Comparison of ENCODE assay signal across 8 cellular contexts in the genomic region with DNA sequence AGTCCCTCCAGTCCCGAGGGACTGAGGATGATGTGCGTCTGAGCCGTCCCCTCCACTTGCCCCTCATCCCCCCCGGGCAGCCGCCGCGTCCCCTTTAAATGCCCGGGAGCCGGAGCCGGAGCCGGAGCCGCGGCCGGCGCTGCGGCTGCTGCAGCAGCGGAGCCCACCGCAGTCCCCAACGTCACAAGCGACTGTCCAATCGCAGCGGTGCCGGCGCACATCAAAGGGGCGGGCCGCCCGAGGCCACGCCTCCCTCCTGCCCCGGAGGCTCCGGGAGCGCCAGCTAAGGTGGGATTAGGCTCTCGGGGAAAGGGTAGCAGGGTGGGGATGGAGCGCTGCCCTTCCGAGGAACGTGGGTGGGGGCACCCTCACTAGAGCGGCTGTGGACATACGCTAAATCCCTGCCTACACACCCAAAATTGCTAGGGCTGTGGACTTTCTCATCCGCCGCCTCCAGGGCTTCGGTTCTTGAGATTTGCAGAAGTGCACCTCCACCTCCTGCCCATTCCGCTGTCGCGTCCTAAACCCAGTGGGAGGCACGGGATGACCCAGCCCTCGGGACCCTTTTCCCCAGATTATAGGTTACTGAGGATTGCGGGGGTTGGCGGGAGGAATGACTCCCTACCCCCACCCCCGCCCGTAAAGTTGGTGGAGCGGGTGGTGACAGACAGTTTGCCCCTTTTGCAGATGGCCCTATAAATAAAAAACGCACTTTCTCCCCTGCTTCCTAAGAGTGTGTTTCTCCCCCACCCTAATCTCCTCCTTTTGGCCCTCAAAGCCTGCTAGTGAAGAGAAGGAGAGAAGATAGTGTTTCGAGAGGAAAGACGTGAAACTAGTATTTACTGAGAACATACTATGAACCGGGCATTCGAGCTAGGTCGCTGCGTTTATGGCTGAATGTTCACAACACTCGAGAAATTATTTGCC. TPM values are rescaled to one million over a fixed set of nuclear protein-coding genes. Genes with fewer than 3 reads are reported as not detected.
DNase-seq lines count a peak whose midpoint lies in the region; ATAC-seq and TF ChIP-seq lines count a peak whose summit lies in the region.

A gene with protein sequence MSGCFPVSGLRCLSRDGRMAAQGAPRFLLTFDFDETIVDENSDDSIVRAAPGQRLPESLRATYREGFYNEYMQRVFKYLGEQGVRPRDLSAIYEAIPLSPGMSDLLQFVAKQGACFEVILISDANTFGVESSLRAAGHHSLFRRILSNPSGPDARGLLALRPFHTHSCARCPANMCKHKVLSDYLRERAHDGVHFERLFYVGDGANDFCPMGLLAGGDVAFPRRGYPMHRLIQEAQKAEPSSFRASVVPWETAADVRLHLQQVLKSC (minus strand): TSS at position 152 of the 927 bp plus-strand sequence. CDS start 4,096 bp downstream, outside the sequence.

- ATAC-seq in GM18519 (IDR thresholded peaks at IDR 0.05; ENCODE audit: low FRiP score, unreplicated experiment): peak; percentile 74
- peak; percentile 89 for ATAC-seq in HG03097 (IDR thresholded peaks at IDR 0.05; ENCODE audit: low FRiP score, unreplicated experiment)
- ATAC-seq in activated CD4-positive, alpha-beta T cell treated with anti-CD3 and anti-CD28 coated beads for 36 hours: peak; percentile 89
- peak; percentile 96 for ATAC-seq in left lung

- CTCF ChIA-PET in activated CD4-positive, alpha-beta T cell treated with anti-CD3 and anti-CD28 coated beads for 36 hours (lab: Charles Lee): interaction anchor here (0.6 to 7.0 kb wide), 6 partner anchors 9 to 276 kb away, joined by 3 to 58 read pairs (median 4); a partner anchor contains a TSS

- DNase-seq in A172 (ENCODE audit: low spot score) (peak; percentile 60), NCI-H345 treated with DMSO at 0.1 percent for 48 hours (lab: John Stamatoyannopoulos, UW; ENCODE audit: unreplicated experiment) (peak; percentile 27), colonic mucosa (peak; percentile 83), left lung (peak; percentile 88 to 95)
- DNase-seq in activated CD4-positive, alpha-beta T cell treated with anti-CD3 and anti-CD28 coated beads for 36 hours: peak; percentile 91
- peak; percentile 86 to 89 for DNase-seq in stimulated activated CD4-positive, alpha-beta T cell treated with anti-CD3 and anti-CD28 coated beads, Interleukin-2, amount 100 ng/mL, for 24 hours

- H3K4me3 ChIP-seq in colonic mucosa (peak within 1 kb of the TSS; percentile 47), left lung (peak within 1 kb of the TSS; percentile 39 to 65)

- peak within 1 kb of the TSS; percentile 30 to 61 for H3K9ac ChIP-seq in colonic mucosa (ENCODE audit: low read depth in 2 of 2, low read length in 2 of 2)

- H3K27me3 ChIP-seq in colonic mucosa: peaks cover 8% of the 10 kb centered on the region
- peaks cover 10 to 50% of the 10 kb centered on the region in 2 donors for H3K27me3 ChIP-seq in left lung

- H3K9me3 Mint-ChIP-seq in activated CD4-positive, alpha-beta T cell treated with anti-CD3 and anti-CD28 coated beads for 36 hours (ENCODE audit: low read depth): no peaks in the 10 kb centered on the region

- intact Hi-C loops in activated CD4-positive, alpha-beta T cell treated with anti-CD3 and anti-CD28 coated beads for 36 hours (cut with DNase I, micrococcal nuclease): loop anchor here in 1 of 2 experiments (1.0 to 2.0 kb wide), 3 partner anchors 21 to 39 kb away; a partner anchor contains a TSS
- intact Hi-C loops in colonic mucosa (cut with DNase I): no loop called here
- intact Hi-C loops in left lung (cut with DNase I): no loop called here

- H3K9me3 ChIP-seq in colonic mucosa (no peaks in the 10 kb centered on the region), left lung (no peaks in the 10 kb centered on the region)

- H3K4me1 ChIP-seq in colonic mucosa (peaks cover 5% of the 10 kb centered on the region), left lung (peaks cover 9 to 39% of the 10 kb centered on the region in 2 donors)

- H3K27ac ChIP-seq in colonic mucosa: no peak within 1 kb of the TSS
- peak within 1 kb of the TSS in 1 of 2 donors; percentile 76 for H3K27ac ChIP-seq in left lung

- H3K36me3 ChIP-seq in colonic mucosa (no peaks in the 10 kb centered on the region), left lung (no peaks in the 10 kb centered on the region)

- peak within 1 kb of the TSS; percentile 66 for H3K4me3 Mint-ChIP-seq in activated CD4-positive, alpha-beta T cell treated with anti-CD3 and anti-CD28 coated beads for 36 hours

- peaks cover 19% of the 10 kb centered on the region for H3K27me3 Mint-ChIP-seq in activated CD4-positive, alpha-beta T cell treated with anti-CD3 and anti-CD28 coated beads for 36 hours

- H3K4me1 Mint-ChIP-seq in activated CD4-positive, alpha-beta T cell treated with anti-CD3 and anti-CD28 coated beads for 36 hours: peaks cover 6% of the 10 kb centered on the region

- H3K27ac Mint-ChIP-seq in activated CD4-positive, alpha-beta T cell treated with anti-CD3 and anti-CD28 coated beads for 36 hours: no peak within 1 kb of the TSS

- no peaks in the 10 kb centered on the region for H3K36me3 Mint-ChIP-seq in activated CD4-positive, alpha-beta T cell treated with anti-CD3 and anti-CD28 coated beads for 36 hours (ENCODE audit: low read depth)

- TF ChIP-seq CTCF in colonic mucosa (IDR thresholded peaks at IDR 0.05) (no peak), left lung (IDR thresholded peaks at IDR 0.05) (no peak)

- POLR2A ChIA-PET in activated CD4-positive, alpha-beta T cell treated with anti-CD3 and anti-CD28 coated beads for 36 hours (lab: Charles Lee): no interaction called here

RNA-seq across cellular contexts. Expression of the gene that starts here (rescaled TPM):
- 0.22 TPM in 1 of 2 replicates, not detected in the other for total RNA-seq in A172 (2014; rRNA removed; shearing (Covaris generic))
- not detected for total RNA-seq in activated CD4-positive, alpha-beta T cell treated with anti-CD3 and anti-CD28 coated beads for 36 hours
- total RNA-seq in colonic mucosa (not detected), left lung (1 to 10 TPM; 1.0 to 2.0 TPM)

Comparison
In these comparisons a context has a peak if more than half of its experiments do, and no peak if none do; other contexts are left out.
1. Peak in DNase-seq in A172; RNA of the gene not detected or under 1 TPM.
2. Peak in DNase-seq and ATAC-seq in activated CD4-positive, alpha-beta T cell treated with anti-CD3 and anti-CD28 coated beads for 36 hours; RNA of the gene not detected or under 1 TPM.
3. Peak in DNase-seq, H3K4me3 ChIP-seq and H3K9ac ChIP-seq in colonic mucosa; RNA of the gene not detected or under 1 TPM.
4. DNase-seq: peak in every context shown above with its lines; median percentile 92 in left lung; 91 in activated CD4-positive, alpha-beta T cell treated with anti-CD3 and anti-CD28 coated beads for 36 hours; 88 in stimulated activated CD4-positive, alpha-beta T cell treated with anti-CD3 and anti-CD28 coated beads, Interleukin-2, amount 100 ng/mL, for 24 hours; 83 in colonic mucosa; 60 in A172; 27 in NCI-H345 treated with DMSO at 0.1 percent for 48 hours.